10 cellular contexts compared by ENCODE assay signal in genomic region chr18:35939166-35939565, GRCh38.
DNase-seq lines count a peak whose midpoint lies in the region; TF ChIP-seq lines count a peak whose summit lies in the region.
"Had no signal": no experiment of that assay in that cellular context is flagged by ENCODE, and none has a peak within 500 bp of the region (broad histone marks: within the 10 kb centered on the region; RNA-seq: fewer than 3 reads in every experiment).

No MANE protein-coding gene starts in this region.

- DNase-seq in H4 (ENCODE audit: low spot score) (peak; percentile 74), astrocyte of the cerebellum (ENCODE audit: low read depth) (no peak), iris pigment epithelial cell (ENCODE audit: low read depth) (peak; percentile 10), NCI-H2227 treated with DMSO at 0.1 percent for 48 hours (lab: John Stamatoyannopoulos, UW) (no peak), DMS79 (lab: John Stamatoyannopoulos, UW) (no peak), HCEC 1CT (no peak)
- DNase-seq in stimulated activated CD4-positive, alpha-beta T cell treated with anti-CD3 and anti-CD28 coated beads, Interleukin-4, amount 100 ng/mL, for 1 hour: no peak
- DNase-seq: DMS79 treated with DMSO at 0.1 percent for 48 hours, NCI-H446 treated with DMSO at 0.1 percent for 48 hours had no signal

- in situ Hi-C loops in astrocyte of the cerebellum (cut with HindIII; ENCODE audit: low sequenced_read_pairs): no loop called here

- TF ChIP-seq CTCF in C4-2B (conservative IDR thresholded peaks at IDR 0.05) (peak; percentile 43), astrocyte of the cerebellum (IDR thresholded peaks at IDR 0.05; ENCODE audit: low read depth, low read length, missing control alignments) (peak; percentile 42)

- H3K4me3 ChIP-seq in astrocyte of the cerebellum (ENCODE audit: low read depth, low read length): no peak overlapping the region

- H3K27ac ChIP-seq in C4-2B: peak overlapping the region; percentile 33; the same call in 1 of the 2 replicates

Comparison
In these comparisons a context has a peak if more than half of its experiments do, and no peak if none do; other contexts are left out.
1. DNase-seq: peak in H4 (single experiment) and iris pigment epithelial cell (single experiment); none in astrocyte of the cerebellum (single experiment), NCI-H2227 treated with DMSO at 0.1 percent for 48 hours (single experiment), stimulated activated CD4-positive, alpha-beta T cell treated with anti-CD3 and anti-CD28 coated beads, Interleukin-4, amount 100 ng/mL, for 1 hour (single experiment), DMS79 (single experiment) and HCEC 1CT (single experiment).